ENCODE assay signal across 7 cellular contexts in genomic region chr19:48899386-48899749, GRCh38. TPM values are rescaled to one million over a fixed set of nuclear protein-coding genes. Genes with fewer than 3 reads are reported as not detected.
DNase-seq lines count a peak whose midpoint lies in the region; ATAC-seq and TF ChIP-seq lines count a peak whose summit lies in the region.
"Not testable (repeated sequence)": the region's sequence is repeated elsewhere in the genome, so short reads cannot be mapped to it uniquely, and the experiment has no call there.
"Had no signal": no experiment of that assay in that cellular context is flagged by ENCODE, and none has a peak within 500 bp of the region (broad histone marks: within the 10 kb centered on the region; RNA-seq: fewer than 3 reads in every experiment).

No MANE protein-coding gene starts in this region.

- H3K36me3 Mint-ChIP-seq in activated naive CD4-positive, alpha-beta T cell treated with anti-CD3 and anti-CD28 coated beads, Interleukin-2, amount 50 U/mL, for 72 hours: peaks cover 10 to 21% of the 10 kb centered on the region in 2 donors
- not testable (repeated sequence) for H3K36me3 Mint-ChIP-seq in mesothelial cell of epicardium
- peaks cover 13 to 24% of the 10 kb centered on the region in 2 donors for H3K36me3 Mint-ChIP-seq in stimulated activated naive B cell treated with anti-CD40 and anti-IgM and Interleukin-4, amounts not matched to agents 10 μg/mL and 1 μg/mL and 100 μg/mL, for 72 hours

- H3K27ac ChIP-seq in C4-2B (peak overlapping the region; percentile 79), epithelial cell of prostate (peak overlapping the region; percentile 65)
- H3K27ac ChIP-seq in OCI-LY3 (ENCODE audit: low read length): not testable (repeated sequence)

- H4K20me1 ChIP-seq in OCI-LY3 (ENCODE audit: insufficient read depth, low read length): not testable (repeated sequence)

- ATAC-seq in activated naive CD4-positive, alpha-beta T cell treated with anti-CD3 and anti-CD28 coated beads, Interleukin-2, amount 50 U/mL, for 72 hours; stimulated activated naive B cell treated with anti-CD40 and anti-IgM and Interleukin-4, amounts not matched to agents 10 μg/mL and 1 μg/mL and 100 μg/mL, for 72 hours (replicated peaks): not testable (repeated sequence)

- not testable (repeated sequence) for H3K36me3 ChIP-seq in OCI-LY3 (replicated peaks; ENCODE audit: low read depth, low read length)

- peak overlapping the region; percentile 67; the same call in 1 of the 2 replicates for H3K4me2 ChIP-seq in OCI-LY3 (ENCODE audit: low read length)

- peaks cover 22% of the 10 kb centered on the region for H3K4me1 Mint-ChIP-seq in mesothelial cell of epicardium
- peaks cover 21 to 56% of the 10 kb centered on the region in 2 donors for H3K4me1 Mint-ChIP-seq in stimulated activated naive B cell treated with anti-CD40 and anti-IgM and Interleukin-4, amounts not matched to agents 10 μg/mL and 1 μg/mL and 100 μg/mL, for 72 hours

- H3K27me3 Mint-ChIP-seq in mesothelial cell of epicardium (ENCODE audit: low read depth): not testable (repeated sequence)
- peaks cover 22 to 32% of the 10 kb centered on the region in 2 donors for H3K27me3 Mint-ChIP-seq in stimulated activated naive B cell treated with anti-CD40 and anti-IgM and Interleukin-4, amounts not matched to agents 10 μg/mL and 1 μg/mL and 100 μg/mL, for 72 hours

- not testable (repeated sequence) for TF ChIP-seq CTCF in C4-2B (conservative IDR thresholded peaks at IDR 0.05); OCI-LY3 (IDR thresholded peaks at IDR 0.05; ENCODE audit: low read depth, low read length); mesothelial cell of epicardium (IDR thresholded peaks at IDR 0.05; ENCODE audit: unreplicated experiment)

- H3K9me3 ChIP-seq in OCI-LY3 (ENCODE audit: insufficient read depth, low read length): not testable (repeated sequence)

- not testable (repeated sequence) for H3K4me3 ChIP-seq in OCI-LY3 (ENCODE audit: low read length)

- H3K9me3 Mint-ChIP-seq in activated naive CD4-positive, alpha-beta T cell treated with anti-CD3 and anti-CD28 coated beads, Interleukin-2, amount 50 U/mL, for 72 hours; mesothelial cell of epicardium; stimulated activated naive B cell treated with anti-CD40 and anti-IgM and Interleukin-4, amounts not matched to agents 10 μg/mL and 1 μg/mL and 100 μg/mL, for 72 hours: not testable (repeated sequence)

- peak overlapping the region; percentile 96 to 97 for H3K27ac Mint-ChIP-seq in activated naive CD4-positive, alpha-beta T cell treated with anti-CD3 and anti-CD28 coated beads, Interleukin-2, amount 50 U/mL, for 72 hours
- peak overlapping the region; percentile 90 for H3K27ac Mint-ChIP-seq in mesothelial cell of epicardium
- H3K27ac Mint-ChIP-seq in stimulated activated naive B cell treated with anti-CD40 and anti-IgM and Interleukin-4, amounts not matched to agents 10 μg/mL and 1 μg/mL and 100 μg/mL, for 72 hours: peak overlapping the region; percentile 95

- not testable (repeated sequence) for H3K4me1 ChIP-seq in OCI-LY3 (ENCODE audit: low read length)

- H2AFZ ChIP-seq in OCI-LY3 (ENCODE audit: low read depth, low read length): not testable (repeated sequence)

- not testable (repeated sequence) for DNase-seq in activated naive CD4-positive, alpha-beta T cell treated with anti-CD3 and anti-CD28 coated beads, Interleukin-2, amount 50 U/mL, for 72 hours (ENCODE audit: low spot score in 2 of 2); epithelial cell of prostate (ENCODE audit: low read depth, low spot score); mesothelial cell of epicardium (ENCODE audit: low spot score in 2 of 2, unreplicated experiment in 2 of 2); stimulated activated naive B cell treated with anti-CD40 and anti-IgM and Interleukin-4, amounts not matched to agents 10 μg/mL and 1 μg/mL and 100 μg/mL, for 72 hours

- H3K79me2 ChIP-seq in OCI-LY3 (ENCODE audit: low read length): not testable (repeated sequence)

- H3K4me3 Mint-ChIP-seq in mesothelial cell of epicardium: peak overlapping the region; percentile 96
- peak overlapping the region; percentile 96 to 100 for H3K4me3 Mint-ChIP-seq in stimulated activated naive B cell treated with anti-CD40 and anti-IgM and Interleukin-4, amounts not matched to agents 10 μg/mL and 1 μg/mL and 100 μg/mL, for 72 hours

- not testable (repeated sequence) for H3K9ac ChIP-seq in OCI-LY3 (ENCODE audit: low read length)

- H3K27me3 ChIP-seq in OCI-LY3 (ENCODE audit: low read depth, low read length): not testable (repeated sequence)

RNA-seq across cellular contexts. Expression of gene NUCB1, which starts 0.7 kb away (rescaled TPM):
- total RNA-seq in activated naive CD4-positive, alpha-beta T cell treated with anti-CD3 and anti-CD28 coated beads, Interleukin-2, amount 50 U/mL, for 72 hours: 100 to 1,000 TPM; 191 to 254 TPM
- 152 to 159 TPM (median 159 TPM) in 3 replicates for total RNA-seq in mesothelial cell of epicardium

RNA-seq across cellular contexts. Expression of gene TULP2, which starts 0.8 kb away (rescaled TPM):
- total RNA-seq in activated naive CD4-positive, alpha-beta T cell treated with anti-CD3 and anti-CD28 coated beads, Interleukin-2, amount 50 U/mL, for 72 hours: 1 to 10 TPM in 1 of 2 donors, under 1 TPM in 1; 0.52 to 1.1 TPM
- 0.38 to 1.4 TPM (median 0.84 TPM) in 3 replicates for total RNA-seq in mesothelial cell of epicardium
- total RNA-seq: left ventricle myocardium superior had no signal

RNA-seq across cellular contexts. Expression of gene PPP1R15A, which starts 27.1 kb away (rescaled TPM):
- total RNA-seq in activated naive CD4-positive, alpha-beta T cell treated with anti-CD3 and anti-CD28 coated beads, Interleukin-2, amount 50 U/mL, for 72 hours: 100 to 1,000 TPM in 1 of 2 donors, 10 to 100 TPM in 1; 93.1 to 133 TPM
- 158 to 170 TPM (median 158 TPM) in 3 replicates for total RNA-seq in mesothelial cell of epicardium

RNA-seq across cellular contexts. Expression of gene PLEKHA4, which starts 31.0 kb away (rescaled TPM):
- 10 to 100 TPM in 1 of 2 donors, 1 to 10 TPM in 1; 9.1 to 20.3 TPM for total RNA-seq in activated naive CD4-positive, alpha-beta T cell treated with anti-CD3 and anti-CD28 coated beads, Interleukin-2, amount 50 U/mL, for 72 hours
- total RNA-seq in mesothelial cell of epicardium: 25.7 to 28.6 TPM (median 26.9 TPM) in 3 replicates

RNA-seq across cellular contexts. Expression of gene DHDH, which starts 34.1 kb away (rescaled TPM):
- 1 to 10 TPM; 2.2 to 7.4 TPM for total RNA-seq in activated naive CD4-positive, alpha-beta T cell treated with anti-CD3 and anti-CD28 coated beads, Interleukin-2, amount 50 U/mL, for 72 hours
- total RNA-seq in mesothelial cell of epicardium: 2.3 to 3.5 TPM (median 3.2 TPM) in 3 replicates
- total RNA-seq: left ventricle myocardium superior had no signal
